ENCODE assay signal across 9 cellular contexts in genomic region chr3:193970773-193971206, GRCh38.
DNase-seq lines count a peak whose midpoint lies in the region; ATAC-seq, FAIRE-seq and TF ChIP-seq lines count a peak whose summit lies in the region.
"Had no signal": no experiment of that assay in that cellular context is flagged by ENCODE, and none has a peak within 500 bp of the region (broad histone marks: within the 10 kb centered on the region; RNA-seq: fewer than 3 reads in every experiment).

No MANE protein-coding gene starts in this region.

- ATAC-seq in GM19463 (IDR thresholded peaks at IDR 0.05; ENCODE audit: unreplicated experiment) (peak; percentile 25), natural killer cell (no peak)

- H3K27ac ChIP-seq in BLaER1 treated with 17β-estradiol and CSF1 and Interleukin-3, amounts not matched to agents 10 nM and 100 nM, result peak overlapping the region in 4 of 11 experiments; percentile 5 to 44 (median 37); a peak in 4 of 22 replicates
- H3K27ac ChIP-seq in endothelial cell of umbilical vein (ENCODE audit: insufficient read depth, low read depth, low read length), result peak overlapping the region; percentile 9
- H3K27ac ChIP-seq: adrenal gland had no signal

- no TSS peak for BruUV-seq in endothelial cell of umbilical vein (replicated peaks; lab: Mats Ljungman, UMichigan)

- H3K27me3 Mint-ChIP-seq in natural killer cell (ENCODE audit: low read depth in 2 of 2), result peaks cover 51 to 82% of the 10 kb centered on the region in 2 donors

- no peak for TF ChIP-seq POLR2A in endothelial cell of umbilical vein (IDR thresholded peaks at IDR 0.05; ENCODE audit: low read depth, low read length)

- no peak overlapping the region for H3K27ac Mint-ChIP-seq in natural killer cell

- no peaks in the 10 kb centered on the region for H3K79me2 ChIP-seq in endothelial cell of umbilical vein (ENCODE audit: control insufficient read depth, insufficient read depth, low read length)

- DNase-seq in HT-29 (ENCODE audit: low spot score), result peak; percentile 73
- peak; percentile 96 for DNase-seq in endothelial cell of umbilical vein (ENCODE audit: low read depth, low spot score)
- no peak for DNase-seq in NCI-H1436 treated with DMSO at 0.1 percent for 48 hours (lab: John Stamatoyannopoulos, UW)
- no peak for DNase-seq in natural killer cell
- DNase-seq in ecto neural progenitor cell (ENCODE audit: low spot score), result no peak
- DNase-seq in medulla oblongata (ENCODE audit: extremely low spot score), result no peak

- H3K27me3 ChIP-seq in BLaER1 treated with 17β-estradiol and CSF1 and Interleukin-3, amounts not matched to agents 10 nM and 100 nM, result peaks cover 0 to 32% (median 5%) of the 10 kb centered on the region in 11 experiments; a peak in 7 of 22 replicates
- H3K27me3 ChIP-seq in endothelial cell of umbilical vein (ENCODE audit: control insufficient read depth in 2 of 2, insufficient read depth in 2 of 2, low read length in 2 of 2), result peaks cover under 1 to 2% of the 10 kb centered on the region in 2 experiments
- H3K27me3 ChIP-seq: adrenal gland had no signal

- H3K4me2 ChIP-seq in BLaER1 treated with 17β-estradiol and CSF1 and Interleukin-3, amounts not matched to agents 10 nM and 100 nM, result peak overlapping the region; percentile 50 to 95 (median 83)
- no peak overlapping the region for H3K4me2 ChIP-seq in endothelial cell of umbilical vein (ENCODE audit: insufficient read depth, low read length)

- peak; percentile 62 for FAIRE-seq in endothelial cell of umbilical vein (lab: Jason Lieb, UNC)

- POLR2A ChIA-PET in endothelial cell of umbilical vein (lab: Charles Lee), result no interaction called here

- TF ChIP-seq CTCF in endothelial cell of umbilical vein (IDR thresholded peaks at IDR 0.05; ENCODE audit: extremely low read depth in 1 of 2, insufficient read depth in 1 of 2, low read depth in 1 of 2, low read length in 2 of 2), result no peak
- no peak for TF ChIP-seq CTCF in natural killer cell (IDR thresholded peaks at IDR 0.05)

- H3K36me3 ChIP-seq in BLaER1 treated with 17β-estradiol and CSF1 and Interleukin-3, amounts not matched to agents 10 nM and 100 nM, result no peaks in the 10 kb centered on the region
- no peaks in the 10 kb centered on the region for H3K36me3 ChIP-seq in endothelial cell of umbilical vein (ENCODE audit: control insufficient read depth in 2 of 2, extremely low read depth in 1 of 2, insufficient read depth in 2 of 2, low read length in 2 of 2)
- H3K36me3 ChIP-seq: adrenal gland had no signal

- H3K4me1 Mint-ChIP-seq in natural killer cell, result no peaks in the 10 kb centered on the region

- H3K4me3 ChIP-seq in BLaER1 treated with 17β-estradiol and CSF1 and Interleukin-3, amounts not matched to agents 10 nM and 100 nM, result peak overlapping the region in 2 of 10 experiments; percentile 2 to 4; a peak in 3 of 20 replicates
- no peak overlapping the region for H3K4me3 ChIP-seq in endothelial cell of umbilical vein (replicated peaks in 1 of 3; ENCODE audit: insufficient read depth in 1 of 3, low read depth in 1 of 3, low read length in 3 of 3)
- H3K4me3 ChIP-seq: adrenal gland had no signal

- H3K9me1 ChIP-seq in endothelial cell of umbilical vein (replicated peaks; ENCODE audit: control insufficient read depth, extremely low read depth, insufficient read depth, low read length), result no peaks in the 10 kb centered on the region

- H2AFZ ChIP-seq in endothelial cell of umbilical vein (ENCODE audit: low read depth, low read length), result no peak overlapping the region

- H3K4me3 Mint-ChIP-seq in natural killer cell, result no peak overlapping the region

- no peaks in the 10 kb centered on the region for H3K9me3 ChIP-seq in BLaER1 treated with 17β-estradiol and CSF1 and Interleukin-3, amounts not matched to agents 10 nM and 100 nM (replicated peaks in 1 of 11)
- no peaks in the 10 kb centered on the region for H3K9me3 ChIP-seq in endothelial cell of umbilical vein (replicated peaks; ENCODE audit: control insufficient read depth, insufficient read depth, low read length)
- H3K9me3 ChIP-seq: adrenal gland had no signal

- intact Hi-C loops in endothelial cell of umbilical vein (cut with micrococcal nuclease) (loop anchor here (1.0 to 2.0 kb wide), 9 partner anchors 10 to 345 kb away; partner anchors contain the start of gene HES1), natural killer cell (cut with micrococcal nuclease) (no loop called here)

- H3K9ac ChIP-seq in BLaER1 treated with 17β-estradiol and CSF1 and Interleukin-3, amounts not matched to agents 10 nM and 100 nM, result peak overlapping the region in 1 of 11 experiments; percentile 27; a peak in 1 of 22 replicates
- no peak overlapping the region for H3K9ac ChIP-seq in endothelial cell of umbilical vein (replicated peaks; ENCODE audit: extremely low read depth, insufficient read depth, low read length)

- no peaks in the 10 kb centered on the region for H3K9me3 Mint-ChIP-seq in natural killer cell

- dilution Hi-C loops in endothelial cell of umbilical vein (cut with MboI; ENCODE audit: extremely low pct_ligation_motif_present, low sequenced_read_pairs), result no loop called here

- CTCF ChIA-PET in endothelial cell of umbilical vein (lab: Charles Lee), result interaction anchor here (0.7 to 3.1 kb wide), 25 partner anchors 10 to 345 kb away, joined by 3 to 20 read pairs (median 4); no protein-coding TSS in a partner anchor

- peaks cover 0 to 8% (median 0%) of the 10 kb centered on the region in 11 experiments; a peak in 2 of 22 replicates for H4K20me1 ChIP-seq in BLaER1 treated with 17β-estradiol and CSF1 and Interleukin-3, amounts not matched to agents 10 nM and 100 nM
- H4K20me1 ChIP-seq in endothelial cell of umbilical vein (replicated peaks; ENCODE audit: control insufficient read depth, extremely low read depth, insufficient read depth, low read length), result no peaks in the 10 kb centered on the region

- peaks cover 14 to 28% (median 24%) of the 10 kb centered on the region in 10 experiments for H3K4me1 ChIP-seq in BLaER1 treated with 17β-estradiol and CSF1 and Interleukin-3, amounts not matched to agents 10 nM and 100 nM
- peaks cover 20% of the 10 kb centered on the region for H3K4me1 ChIP-seq in endothelial cell of umbilical vein (ENCODE audit: control insufficient read depth, extremely low read depth, insufficient read depth, low read length)
- H3K4me1 ChIP-seq: adrenal gland had no signal

- H3K36me3 Mint-ChIP-seq in natural killer cell, result no peaks in the 10 kb centered on the region

TF ChIP-seq in endothelial cell of umbilical vein, 7 proteins besides CTCF, POLR2A, EP300 and RAD21:
- TF ChIP-seq MAX (IDR thresholded peaks at IDR 0.05; ENCODE audit: insufficient read depth, insufficient read length) (peak; percentile 5), MYC (IDR thresholded peaks at IDR 0.05; ENCODE audit: low read depth, low read length) (no peak), FOS (IDR thresholded peaks at IDR 0.05; ENCODE audit: borderline replicate concordance, insufficient read depth, low read length) (no peak), GATA2 (IDR thresholded peaks at IDR 0.05; ENCODE audit: insufficient read depth, insufficient read length, low read depth, low read length) (no peak), POLR2AphosphoS5 (IDR thresholded peaks at IDR 0.05; ENCODE audit: insufficient read depth, low read depth, low read length) (peak; percentile 3)

Comparison
In these comparisons a context has a peak if more than half of its experiments do, and no peak if none do; other contexts are left out.
1. DNase-seq: peak in HT-29 (single experiment) and endothelial cell of umbilical vein (single experiment); none in NCI-H1436 treated with DMSO at 0.1 percent for 48 hours (single experiment), natural killer cell (single experiment), ecto neural progenitor cell (single experiment) and medulla oblongata (single experiment).